ENCODE assay signal across 1 cellular context in the genomic region with DNA sequence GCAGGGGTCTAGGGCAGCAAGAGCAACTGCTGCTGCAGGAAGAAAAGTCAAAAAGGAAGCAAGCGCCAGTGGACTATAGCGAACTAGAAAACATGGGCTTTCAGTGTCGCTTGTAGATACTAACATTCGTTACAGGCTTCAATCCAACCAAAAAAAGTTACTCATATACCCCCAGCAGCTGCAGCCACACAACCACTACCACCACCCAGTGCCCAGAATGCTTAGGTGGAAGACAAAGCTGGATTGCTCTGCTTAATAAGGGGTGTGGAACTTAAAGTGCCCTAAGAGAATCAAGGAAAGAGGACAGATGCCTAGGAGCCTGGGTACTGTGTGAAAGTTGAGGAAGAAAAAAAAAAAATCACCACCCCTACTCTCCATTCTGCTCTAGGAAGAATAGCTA.
TF ChIP-seq lines count a peak whose summit lies in the region.

No MANE protein-coding gene starts in this region.

TF ChIP-seq in GM23338, 12 proteins besides CTCF, POLR2A, EP300 and RAD21 (continued from another document):
- TF ChIP-seq, protein P1, sequence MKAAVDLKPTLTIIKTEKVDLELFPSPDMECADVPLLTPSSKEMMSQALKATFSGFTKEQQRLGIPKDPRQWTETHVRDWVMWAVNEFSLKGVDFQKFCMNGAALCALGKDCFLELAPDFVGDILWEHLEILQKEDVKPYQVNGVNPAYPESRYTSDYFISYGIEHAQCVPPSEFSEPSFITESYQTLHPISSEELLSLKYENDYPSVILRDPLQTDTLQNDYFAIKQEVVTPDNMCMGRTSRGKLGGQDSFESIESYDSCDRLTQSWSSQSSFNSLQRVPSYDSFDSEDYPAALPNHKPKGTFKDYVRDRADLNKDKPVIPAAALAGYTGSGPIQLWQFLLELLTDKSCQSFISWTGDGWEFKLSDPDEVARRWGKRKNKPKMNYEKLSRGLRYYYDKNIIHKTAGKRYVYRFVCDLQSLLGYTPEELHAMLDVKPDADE (IDR thresholded peaks at IDR 0.05): no peak
- TF ChIP-seq STAT1 (IDR thresholded peaks at IDR 0.05; ENCODE audit: unreplicated experiment) (no peak), NANOG (IDR thresholded peaks at IDR 0.05; ENCODE audit: borderline replicate concordance) (no peak), EZH2 (IDR thresholded peaks at IDR 0.05; ENCODE audit: low read depth, unreplicated experiment) (no peak), POLR2AphosphoS5 (IDR thresholded peaks at IDR 0.05; ENCODE audit: low read depth) (no peak), ZNF114 (CRISPR knock-in tag; IDR thresholded peaks at IDR 0.05) (no peak), EZH2phosphoT487 (IDR thresholded peaks at IDR 0.05; ENCODE audit: unreplicated experiment) (no peak)
- TF ChIP-seq, protein P2, sequence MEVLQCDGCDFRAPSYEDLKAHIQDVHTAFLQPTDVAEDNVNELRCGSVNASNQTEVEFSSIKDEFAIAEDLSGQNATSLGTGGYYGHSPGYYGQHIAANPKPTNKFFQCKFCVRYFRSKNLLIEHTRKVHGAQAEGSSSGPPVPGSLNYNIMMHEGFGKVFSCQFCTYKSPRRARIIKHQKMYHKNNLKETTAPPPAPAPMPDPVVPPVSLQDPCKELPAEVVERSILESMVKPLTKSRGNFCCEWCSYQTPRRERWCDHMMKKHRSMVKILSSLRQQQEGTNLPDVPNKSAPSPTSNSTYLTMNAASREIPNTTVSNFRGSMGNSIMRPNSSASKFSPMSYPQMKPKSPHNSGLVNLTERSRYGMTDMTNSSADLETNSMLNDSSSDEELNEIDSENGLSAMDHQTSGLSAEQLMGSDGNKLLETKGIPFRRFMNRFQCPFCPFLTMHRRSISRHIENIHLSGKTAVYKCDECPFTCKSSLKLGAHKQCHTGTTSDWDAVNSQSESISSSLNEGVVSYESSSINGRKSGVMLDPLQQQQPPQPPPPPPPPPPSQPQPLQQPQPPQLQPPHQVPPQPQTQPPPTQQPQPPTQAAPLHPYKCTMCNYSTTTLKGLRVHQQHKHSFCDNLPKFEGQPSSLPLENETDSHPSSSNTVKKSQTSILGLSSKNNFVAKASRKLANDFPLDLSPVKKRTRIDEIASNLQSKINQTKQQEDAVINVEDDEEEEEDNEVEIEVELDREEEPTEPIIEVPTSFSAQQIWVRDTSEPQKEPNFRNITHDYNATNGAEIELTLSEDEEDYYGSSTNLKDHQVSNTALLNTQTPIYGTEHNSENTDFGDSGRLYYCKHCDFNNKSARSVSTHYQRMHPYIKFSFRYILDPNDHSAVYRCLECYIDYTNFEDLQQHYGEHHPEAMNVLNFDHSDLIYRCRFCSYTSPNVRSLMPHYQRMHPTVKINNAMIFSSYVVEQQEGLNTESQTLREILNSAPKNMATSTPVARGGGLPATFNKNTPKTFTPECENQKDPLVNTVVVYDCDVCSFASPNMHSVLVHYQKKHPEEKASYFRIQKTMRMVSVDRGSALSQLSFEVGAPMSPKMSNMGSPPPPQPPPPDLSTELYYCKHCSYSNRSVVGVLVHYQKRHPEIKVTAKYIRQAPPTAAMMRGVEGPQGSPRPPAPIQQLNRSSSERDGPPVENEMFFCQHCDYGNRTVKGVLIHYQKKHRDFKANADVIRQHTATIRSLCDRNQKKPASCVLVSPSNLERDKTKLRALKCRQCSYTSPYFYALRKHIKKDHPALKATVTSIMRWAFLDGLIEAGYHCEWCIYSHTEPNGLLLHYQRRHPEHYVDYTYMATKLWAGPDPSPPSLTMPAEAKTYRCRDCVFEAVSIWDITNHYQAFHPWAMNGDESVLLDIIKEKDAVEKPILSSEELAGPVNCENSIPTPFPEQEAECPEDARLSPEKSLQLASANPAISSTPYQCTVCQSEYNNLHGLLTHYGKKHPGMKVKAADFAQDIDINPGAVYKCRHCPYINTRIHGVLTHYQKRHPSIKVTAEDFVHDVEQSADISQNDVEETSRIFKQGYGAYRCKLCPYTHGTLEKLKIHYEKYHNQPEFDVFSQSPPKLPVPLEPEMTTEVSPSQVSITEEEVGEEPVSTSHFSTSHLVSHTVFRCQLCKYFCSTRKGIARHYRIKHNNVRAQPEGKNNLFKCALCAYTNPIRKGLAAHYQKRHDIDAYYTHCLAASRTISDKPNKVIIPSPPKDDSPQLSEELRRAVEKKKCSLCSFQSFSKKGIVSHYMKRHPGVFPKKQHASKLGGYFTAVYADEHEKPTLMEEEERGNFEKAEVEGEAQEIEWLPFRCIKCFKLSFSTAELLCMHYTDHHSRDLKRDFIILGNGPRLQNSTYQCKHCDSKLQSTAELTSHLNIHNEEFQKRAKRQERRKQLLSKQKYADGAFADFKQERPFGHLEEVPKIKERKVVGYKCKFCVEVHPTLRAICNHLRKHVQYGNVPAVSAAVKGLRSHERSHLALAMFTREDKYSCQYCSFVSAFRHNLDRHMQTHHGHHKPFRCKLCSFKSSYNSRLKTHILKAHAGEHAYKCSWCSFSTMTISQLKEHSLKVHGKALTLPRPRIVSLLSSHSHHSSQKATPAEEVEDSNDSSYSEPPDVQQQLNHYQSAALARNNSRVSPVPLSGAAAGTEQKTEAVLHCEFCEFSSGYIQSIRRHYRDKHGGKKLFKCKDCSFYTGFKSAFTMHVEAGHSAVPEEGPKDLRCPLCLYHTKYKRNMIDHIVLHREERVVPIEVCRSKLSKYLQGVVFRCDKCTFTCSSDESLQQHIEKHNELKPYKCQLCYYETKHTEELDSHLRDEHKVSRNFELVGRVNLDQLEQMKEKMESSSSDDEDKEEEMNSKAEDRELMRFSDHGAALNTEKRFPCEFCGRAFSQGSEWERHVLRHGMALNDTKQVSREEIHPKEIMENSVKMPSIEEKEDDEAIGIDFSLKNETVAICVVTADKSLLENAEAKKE (CRISPR knock-in tag; IDR thresholded peaks at IDR 0.05): no peak
